ENCODE assay signal across 18 cellular contexts in genomic region chr11:13284776-13285588, GRCh38. TPM values are rescaled to one million over a fixed set of nuclear protein-coding genes. Genes with fewer than 3 reads are reported as not detected.
DNase-seq lines count a peak whose midpoint lies in the region; ATAC-seq, FAIRE-seq and TF ChIP-seq lines count a peak whose summit lies in the region.
"Had no signal": no experiment of that assay in that cellular context is flagged by ENCODE, and none has a peak within 500 bp of the region (broad histone marks: within the 10 kb centered on the region; RNA-seq: fewer than 3 reads in every experiment).

No MANE protein-coding gene starts in this region.

- TF ChIP-seq POLR2A in gastrocnemius medialis (IDR thresholded peaks at IDR 0.05) (no peak), uterus (IDR thresholded peaks at IDR 0.05) (no peak)

- H3K4me1 Mint-ChIP-seq in T-helper 1 cell treated with Interleukin-12 subunit alpha and Interleukin-12 subunit beta and Interleukin-4 antibody, amounts not matched to agents 30 μg/mL and 1 μg/mL, for 36 hours (ENCODE audit: low read depth), result peaks cover 73% of the 10 kb centered on the region
- peaks cover 28% of the 10 kb centered on the region for H3K4me1 Mint-ChIP-seq in astrocyte (ENCODE audit: low read depth, unreplicated experiment)

- no peak for FAIRE-seq in astrocyte (lab: Jason Lieb, UNC)
- FAIRE-seq in RCC 7860 (lab: Jason Lieb, UNC), result no peak

- TF ChIP-seq CTCF in astrocyte (IDR thresholded peaks at IDR 0.05; ENCODE audit: insufficient read depth, low read depth, low read length), result no peak
- no peak for TF ChIP-seq CTCF in gastrocnemius medialis (IDR thresholded peaks at IDR 0.05 in 4 of 5, conservative IDR thresholded peaks at IDR 0.05 in 1 of 5)
- no peak for TF ChIP-seq CTCF in uterus (IDR thresholded peaks at IDR 0.05)

- intact Hi-C loops in gastrocnemius medialis (cut with DNase I; ENCODE audit: low total_unique reads) (no loop called here), uterus (cut with DNase I; ENCODE audit: low total_unique reads) (no loop called here)

- H3K27ac Mint-ChIP-seq in T-helper 1 cell treated with Interleukin-12 subunit alpha and Interleukin-12 subunit beta and Interleukin-4 antibody, amounts not matched to agents 30 μg/mL and 1 μg/mL, for 36 hours, result peak overlapping the region; percentile 53
- peak overlapping the region; percentile 20 for H3K27ac Mint-ChIP-seq in astrocyte (ENCODE audit: unreplicated experiment)
- H3K27ac Mint-ChIP-seq: GM23338, memory B cell had no signal

- no peaks in the 10 kb centered on the region for H3K9me3 ChIP-seq in astrocyte (ENCODE audit: insufficient read depth, low read depth, low read length)
- no peaks in the 10 kb centered on the region for H3K9me3 ChIP-seq in gastrocnemius medialis
- H3K9me3 ChIP-seq in uterus, result no peaks in the 10 kb centered on the region
- H3K9me3 ChIP-seq: right atrium auricular region, tibial nerve had no signal

- H3K27me3 Mint-ChIP-seq in T-helper 1 cell treated with Interleukin-12 subunit alpha and Interleukin-12 subunit beta and Interleukin-4 antibody, amounts not matched to agents 30 μg/mL and 1 μg/mL, for 36 hours (ENCODE audit: low read depth), result no peaks in the 10 kb centered on the region
- no peaks in the 10 kb centered on the region for H3K27me3 Mint-ChIP-seq in astrocyte (ENCODE audit: low read depth, unreplicated experiment)
- H3K27me3 Mint-ChIP-seq: memory B cell had no signal

- H3K4me2 ChIP-seq in astrocyte (ENCODE audit: low read length), result no peak overlapping the region
- H3K4me2 ChIP-seq: GM23338 had no signal

- DNase-seq in activated naive CD4-positive, alpha-beta T cell treated with Interleukin-2 at 50 U/mL for 16 hours, result peak; percentile 47
- DNase-seq in activated naive CD4-positive, alpha-beta T cell (lab: John Stamatoyannopoulos, UW), result no peak
- no peak for DNase-seq in astrocyte (ENCODE audit: low read depth)
- DNase-seq in gastrocnemius medialis, result no peak
- DNase-seq in RCC 7860 (ENCODE audit: low spot score), result no peak
- no peak for DNase-seq in uterus
- DNase-seq in NCI-H510A (lab: John Stamatoyannopoulos, UW), result no peak
- DNase-seq: activated effector memory CD4-positive, alpha-beta T cell treated with anti-CD3 and anti-CD28 coated beads, Interleukin-2, amount 50 U/mL, for 16 hours; GDM1; MM.1S; NCI-H69; SW 1271 had no signal

- no peak overlapping the region for H3K9ac ChIP-seq in astrocyte (ENCODE audit: low read length)

- H3K9me3 Mint-ChIP-seq in T-helper 1 cell treated with Interleukin-12 subunit alpha and Interleukin-12 subunit beta and Interleukin-4 antibody, amounts not matched to agents 30 μg/mL and 1 μg/mL, for 36 hours, result no peaks in the 10 kb centered on the region
- H3K9me3 Mint-ChIP-seq in astrocyte (ENCODE audit: unreplicated experiment), result no peaks in the 10 kb centered on the region
- H3K9me3 Mint-ChIP-seq: GM23338, memory B cell had no signal

- no peak for ATAC-seq in gastrocnemius medialis
- ATAC-seq: GM23338 had no signal

- in situ Hi-C loops in gastrocnemius medialis (cut with MboI; ENCODE audit: low sequenced_read_pairs in 4 of 4), result loop anchor here in 1 of 4 donors (10.0 kb wide), 1 partner anchor 50 kb away; no protein-coding TSS in a partner anchor

- H3K4me3 ChIP-seq in astrocyte (ENCODE audit: insufficient read depth, low read depth, low read length) (no peak overlapping the region), gastrocnemius medialis (no peak overlapping the region), uterus (no peak overlapping the region)
- H3K4me3 ChIP-seq: GM23338, right atrium auricular region, tibial nerve had no signal

- H3K27me3 ChIP-seq in astrocyte (ENCODE audit: insufficient read depth, low read length) (no peaks in the 10 kb centered on the region), gastrocnemius medialis (no peaks in the 10 kb centered on the region), uterus (no peaks in the 10 kb centered on the region)
- H3K27me3 ChIP-seq: right atrium auricular region, tibial nerve had no signal

- peaks cover 25% of the 10 kb centered on the region for H3K36me3 Mint-ChIP-seq in T-helper 1 cell treated with Interleukin-12 subunit alpha and Interleukin-12 subunit beta and Interleukin-4 antibody, amounts not matched to agents 30 μg/mL and 1 μg/mL, for 36 hours (ENCODE audit: low read depth)
- H3K36me3 Mint-ChIP-seq in astrocyte (ENCODE audit: low read depth, unreplicated experiment), result no peaks in the 10 kb centered on the region

- H3K4me1 ChIP-seq in astrocyte (ENCODE audit: insufficient read depth, low read length) (peaks cover 13% of the 10 kb centered on the region), gastrocnemius medialis (peaks cover 71 to 89% of the 10 kb centered on the region in 2 donors), uterus (no peaks in the 10 kb centered on the region)

- no peaks in the 10 kb centered on the region for H3K36me3 ChIP-seq in astrocyte (ENCODE audit: insufficient read depth, low read length)
- H3K36me3 ChIP-seq in gastrocnemius medialis, result no peaks in the 10 kb centered on the region
- H3K36me3 ChIP-seq in uterus, result no peaks in the 10 kb centered on the region
- H3K36me3 ChIP-seq: right atrium auricular region, tibial nerve had no signal

- no peak overlapping the region for H2AFZ ChIP-seq in astrocyte (ENCODE audit: low read depth, low read length)
- H2AFZ ChIP-seq: GM23338 had no signal

- H3K27ac ChIP-seq in astrocyte (ENCODE audit: low read depth, low read length), result no peak overlapping the region
- H3K27ac ChIP-seq in gastrocnemius medialis, result peak overlapping the region; percentile 1 to 82 (median 74)
- H3K27ac ChIP-seq in uterus, result no peak overlapping the region
- H3K27ac ChIP-seq: right atrium auricular region, tibial nerve had no signal

- H3K4me3 Mint-ChIP-seq in T-helper 1 cell treated with Interleukin-12 subunit alpha and Interleukin-12 subunit beta and Interleukin-4 antibody, amounts not matched to agents 30 μg/mL and 1 μg/mL, for 36 hours, result no peak overlapping the region
- H3K4me3 Mint-ChIP-seq in astrocyte (ENCODE audit: unreplicated experiment), result no peak overlapping the region
- H3K4me3 Mint-ChIP-seq: CD14-positive monocyte, GM23338, memory B cell had no signal

- H3K79me2 ChIP-seq in astrocyte (ENCODE audit: insufficient read depth, low read length), result peaks cover 78% of the 10 kb centered on the region

- H4K20me1 ChIP-seq in astrocyte (ENCODE audit: insufficient read depth, low read length), result peaks cover 86% of the 10 kb centered on the region

RNA-seq across cellular contexts. Expression of gene BMAL1, which starts 7.4 kb away (rescaled TPM):
- total RNA-seq in astrocyte (21.1 and 26.9 TPM in 2 replicates), gastrocnemius medialis (10 to 100 TPM; 27.7 to 81.8 (median 41.0) TPM), uterus (100 to 1,000 TPM in 1 of 4 donors, 10 to 100 TPM in 3; 15.8 to 125 (median 24.4) TPM)

Comparison
In these comparisons a context has a peak if more than half of its experiments do, and no peak if none do; other contexts are left out.
1. H3K27ac ChIP-seq: peak in gastrocnemius medialis (4 of 4); none in astrocyte (single experiment) and uterus (0 of 2).